In the genomic region with DNA sequence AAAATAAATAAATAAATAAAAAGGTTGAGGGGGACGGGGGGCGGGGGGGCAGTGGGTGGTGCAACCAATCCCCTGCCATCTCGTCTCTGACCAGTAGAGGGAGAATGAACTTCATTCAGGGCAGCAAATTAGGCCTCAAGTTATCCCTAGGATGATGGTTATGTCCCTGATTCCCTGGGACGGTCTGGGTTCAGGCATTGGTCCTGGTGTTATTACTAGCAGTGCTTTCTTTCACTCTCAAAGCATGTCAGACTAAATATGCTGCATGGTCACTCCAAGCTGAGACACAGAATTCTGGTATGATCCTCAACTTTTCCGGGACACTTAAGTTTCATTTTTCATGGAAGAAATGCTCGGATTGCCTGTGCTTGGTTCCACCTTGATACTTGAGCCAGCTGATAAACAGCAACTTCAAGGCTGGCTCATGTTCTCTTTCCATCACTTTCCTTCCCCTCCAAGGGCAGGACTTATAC, we compare ENCODE assay signal across 8 cellular contexts. TPM values are rescaled to one million over a fixed set of nuclear protein-coding genes. Genes with fewer than 3 reads are reported as not detected.
DNase-seq lines count a peak whose midpoint lies in the region; ATAC-seq and TF ChIP-seq lines count a peak whose summit lies in the region.

No MANE protein-coding gene starts in this region.

- no peaks in the 10 kb centered on the region for H3K9me2 ChIP-seq in GM23338 (ENCODE audit: insufficient read depth)

- H3K4me2 ChIP-seq in GM23338, result no peak overlapping the region

- no TSS peak for BruUV-seq in Panc1 (replicated peaks; lab: Mats Ljungman, UMichigan)

- no peaks in the 10 kb centered on the region; the same call in 1 of the 2 replicates for H3K79me2 ChIP-seq in GM23338 (replicated peaks; ENCODE audit: insufficient read depth)

- no peaks in the 10 kb centered on the region for H3K36me3 Mint-ChIP-seq in GM23338 (ENCODE audit: low read depth)
- H3K36me3 Mint-ChIP-seq in activated T-helper 17 cell treated with anti-CD3 and anti-CD28 coated beads, Interleukin-2, amount 50 U/mL, for 72 hours (ENCODE audit: low read depth), result no peaks in the 10 kb centered on the region

- no peak overlapping the region for H3K9ac ChIP-seq in colonic mucosa (ENCODE audit: low read depth in 2 of 2, low read length in 2 of 2)

- H3F3A ChIP-seq in GM23338 (replicated peaks; ENCODE audit: low read depth), result no peaks in the 10 kb centered on the region

- peaks cover 6% of the 10 kb centered on the region for H4K20me1 ChIP-seq in GM23338 (replicated peaks; ENCODE audit: insufficient read depth)

- peaks cover 40% of the 10 kb centered on the region for H3K4me1 Mint-ChIP-seq in GM23338
- H3K4me1 Mint-ChIP-seq in activated T-helper 17 cell treated with anti-CD3 and anti-CD28 coated beads, Interleukin-2, amount 50 U/mL, for 72 hours, result peaks cover 30% of the 10 kb centered on the region

- H3K9me3 ChIP-seq in Panc1 (ENCODE audit: control insufficient read depth, insufficient read depth, low read depth, low read length), result no peaks in the 10 kb centered on the region
- no peaks in the 10 kb centered on the region for H3K9me3 ChIP-seq in colonic mucosa
- no peaks in the 10 kb centered on the region for H3K9me3 ChIP-seq in lower lobe of right lung

- peaks cover 22% of the 10 kb centered on the region for H3K4me1 ChIP-seq in GM23338 (ENCODE audit: insufficient read depth)
- H3K4me1 ChIP-seq in Panc1 (ENCODE audit: control insufficient read depth, insufficient read depth, low read length), result peaks cover 12% of the 10 kb centered on the region
- peaks cover 2% of the 10 kb centered on the region for H3K4me1 ChIP-seq in colonic mucosa
- peaks cover 37% of the 10 kb centered on the region for H3K4me1 ChIP-seq in lower lobe of right lung

- TF ChIP-seq CTCF in BJ (IDR thresholded peaks at IDR 0.05; ENCODE audit: insufficient read depth, low read depth, low read length), result peak; percentile 63
- peak; percentile 39 to 68 for TF ChIP-seq CTCF in GM23338 (conservative IDR thresholded peaks at IDR 0.05; ENCODE audit: low read depth in 2 of 2)
- peak; percentile 85 for TF ChIP-seq CTCF in Panc1 (IDR thresholded peaks at IDR 0.05)
- peak; percentile 68 for TF ChIP-seq CTCF in colonic mucosa (IDR thresholded peaks at IDR 0.05)
- TF ChIP-seq CTCF in lower lobe of right lung (IDR thresholded peaks at IDR 0.05), result peak; percentile 72

- DNase-seq in BJ (ENCODE audit: low read depth), result no peak
- DNase-seq in GM23338 (ENCODE audit: low spot score), result peak; percentile 81
- DNase-seq in Panc1 (ENCODE audit: low read depth, low spot score), result no peak
- peak; percentile 55 for DNase-seq in colonic mucosa
- no peak for DNase-seq in lower lobe of right lung
- no peak for DNase-seq in activated effector memory CD4-positive, alpha-beta T cell treated with anti-CD3 and anti-CD28 coated beads, Interleukin-2, amount 50 U/mL, for 16 hours

- intact Hi-C loops in Panc1 (cut with micrococcal nuclease; ENCODE audit: unreplicated experiment), result no loop called here
- intact Hi-C loops in colonic mucosa (cut with DNase I), result no loop called here
- intact Hi-C loops in lower lobe of right lung (cut with DNase I), result no loop called here

- H3K27ac ChIP-seq in GM23338 (ENCODE audit: low read depth) (no peak overlapping the region), Panc1 (ENCODE audit: low read length) (no peak overlapping the region), colonic mucosa (no peak overlapping the region), lower lobe of right lung (no peak overlapping the region)

- no peaks in the 10 kb centered on the region for H3K9me3 Mint-ChIP-seq in GM23338
- H3K9me3 Mint-ChIP-seq in activated T-helper 17 cell treated with anti-CD3 and anti-CD28 coated beads, Interleukin-2, amount 50 U/mL, for 72 hours, result no peaks in the 10 kb centered on the region

- ATAC-seq in GM23338, result peak; percentile 60
- peak; percentile 65 for ATAC-seq in Panc1
- peak; percentile 42 to 49 for ATAC-seq in lower lobe of right lung
- no peak for ATAC-seq in activated T-helper 17 cell treated with anti-CD3 and anti-CD28 coated beads, Interleukin-2, amount 50 U/mL, for 72 hours (replicated peaks)
- ATAC-seq in HG03439 (IDR thresholded peaks at IDR 0.05; ENCODE audit: unreplicated experiment), result no peak

- no peak overlapping the region for H2AFZ ChIP-seq in GM23338

- POLR2A ChIA-PET in BJ (lab: Charles Lee), result no interaction called here
- POLR2A ChIA-PET in Panc1 (lab: Charles Lee), result no interaction called here

- H3K4me3 Mint-ChIP-seq in GM23338, result no peak overlapping the region
- H3K4me3 Mint-ChIP-seq in activated T-helper 17 cell treated with anti-CD3 and anti-CD28 coated beads, Interleukin-2, amount 50 U/mL, for 72 hours, result no peak overlapping the region

- 0 out of 2 replicates have a peak, but pooled peaks cover 1% of the 10 kb centered on the region for H3K36me3 ChIP-seq in BJ (ENCODE audit: control insufficient read depth, insufficient read depth, low read length)
- no peaks in the 10 kb centered on the region for H3K36me3 ChIP-seq in GM23338 (ENCODE audit: insufficient read depth)
- no peaks in the 10 kb centered on the region for H3K36me3 ChIP-seq in Panc1 (ENCODE audit: control insufficient read depth, insufficient read depth, low read length)
- no peaks in the 10 kb centered on the region for H3K36me3 ChIP-seq in colonic mucosa
- no peaks in the 10 kb centered on the region for H3K36me3 ChIP-seq in lower lobe of right lung

- H3K27ac Mint-ChIP-seq in GM23338, result no peak overlapping the region
- no peak overlapping the region for H3K27ac Mint-ChIP-seq in activated T-helper 17 cell treated with anti-CD3 and anti-CD28 coated beads, Interleukin-2, amount 50 U/mL, for 72 hours

- peaks cover 12% of the 10 kb centered on the region for H3K27me3 Mint-ChIP-seq in GM23338 (ENCODE audit: insufficient read depth, low read depth, poor library complexity)
- H3K27me3 Mint-ChIP-seq in activated T-helper 17 cell treated with anti-CD3 and anti-CD28 coated beads, Interleukin-2, amount 50 U/mL, for 72 hours, result no peaks in the 10 kb centered on the region

- in situ Hi-C loops in Panc1 (cut with HindIII; ENCODE audit: low pct_unique_long_range_greater_than_20kb, low sequenced_read_pairs), result no loop called here

- H3K27me3 ChIP-seq in BJ (ENCODE audit: control insufficient read depth, insufficient read depth, low read length) (no peaks in the 10 kb centered on the region), GM23338 (ENCODE audit: insufficient read depth) (no peaks in the 10 kb centered on the region), Panc1 (ENCODE audit: control insufficient read depth, insufficient read depth, low read length) (no peaks in the 10 kb centered on the region), colonic mucosa (no peaks in the 10 kb centered on the region), lower lobe of right lung (ENCODE audit: low read depth) (no peaks in the 10 kb centered on the region)

- CTCF ChIA-PET in BJ (lab: Yijun Ruan, JAX) (interaction anchor here (0.7 to 3.2 kb wide), 19 partner anchors 11 to 481 kb away, joined by 3 to 22 read pairs (median 4); no protein-coding TSS in a partner anchor), Panc1 (lab: Charles Lee) (interaction anchor here (1.7 kb wide), 1 partner anchor 12 kb away, joined by 5 read pairs; no protein-coding TSS in a partner anchor)

- H3K4me3 ChIP-seq in BJ (ENCODE audit: low read depth, low read length) (no peak overlapping the region), GM23338 (no peak overlapping the region), Panc1 (ENCODE audit: low read depth in 2 of 2, low read length in 2 of 2) (no peak overlapping the region), colonic mucosa (no peak overlapping the region), lower lobe of right lung (no peak overlapping the region)

TF ChIP-seq in GM23338, 12 proteins besides CTCF, POLR2A, EP300 and RAD21:
- TF ChIP-seq POLR2AphosphoS5 (IDR thresholded peaks at IDR 0.05; ENCODE audit: low read depth), result no peak
- TF ChIP-seq, protein P1, sequence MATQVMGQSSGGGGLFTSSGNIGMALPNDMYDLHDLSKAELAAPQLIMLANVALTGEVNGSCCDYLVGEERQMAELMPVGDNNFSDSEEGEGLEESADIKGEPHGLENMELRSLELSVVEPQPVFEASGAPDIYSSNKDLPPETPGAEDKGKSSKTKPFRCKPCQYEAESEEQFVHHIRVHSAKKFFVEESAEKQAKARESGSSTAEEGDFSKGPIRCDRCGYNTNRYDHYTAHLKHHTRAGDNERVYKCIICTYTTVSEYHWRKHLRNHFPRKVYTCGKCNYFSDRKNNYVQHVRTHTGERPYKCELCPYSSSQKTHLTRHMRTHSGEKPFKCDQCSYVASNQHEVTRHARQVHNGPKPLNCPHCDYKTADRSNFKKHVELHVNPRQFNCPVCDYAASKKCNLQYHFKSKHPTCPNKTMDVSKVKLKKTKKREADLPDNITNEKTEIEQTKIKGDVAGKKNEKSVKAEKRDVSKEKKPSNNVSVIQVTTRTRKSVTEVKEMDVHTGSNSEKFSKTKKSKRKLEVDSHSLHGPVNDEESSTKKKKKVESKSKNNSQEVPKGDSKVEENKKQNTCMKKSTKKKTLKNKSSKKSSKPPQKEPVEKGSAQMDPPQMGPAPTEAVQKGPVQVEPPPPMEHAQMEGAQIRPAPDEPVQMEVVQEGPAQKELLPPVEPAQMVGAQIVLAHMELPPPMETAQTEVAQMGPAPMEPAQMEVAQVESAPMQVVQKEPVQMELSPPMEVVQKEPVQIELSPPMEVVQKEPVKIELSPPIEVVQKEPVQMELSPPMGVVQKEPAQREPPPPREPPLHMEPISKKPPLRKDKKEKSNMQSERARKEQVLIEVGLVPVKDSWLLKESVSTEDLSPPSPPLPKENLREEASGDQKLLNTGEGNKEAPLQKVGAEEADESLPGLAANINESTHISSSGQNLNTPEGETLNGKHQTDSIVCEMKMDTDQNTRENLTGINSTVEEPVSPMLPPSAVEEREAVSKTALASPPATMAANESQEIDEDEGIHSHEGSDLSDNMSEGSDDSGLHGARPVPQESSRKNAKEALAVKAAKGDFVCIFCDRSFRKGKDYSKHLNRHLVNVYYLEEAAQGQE (IDR thresholded peaks at IDR 0.05; ENCODE audit: unreplicated experiment), result no peak
TF ChIP-seq in GM23338: peak in this region for 0.

RNA-seq across cellular contexts. Expression of a gene that starts 59.4 kb away (rescaled TPM):
- 95.6 and 107 TPM in 2 replicates for polyA plus RNA-seq in BJ (2011; rRNA removed)
- polyA minus RNA-seq in BJ (2011; rRNA and poly(A)+ RNA removed), result 144 and 206 TPM in 2 replicates
- total RNA-seq in GM23338 (2014; rRNA removed; shearing (Covaris generic)), result 32.7 and 35.7 TPM in 2 replicates
- polyA plus RNA-seq in GM23338 (2016; fragmentation: Nextera tagmentation; extraction: Ambion mirVana), result 31.5 and 37.6 TPM in 2 replicates
- total RNA-seq in Panc1 (2021; ENCODE audit: unreplicated experiment), result 108 TPM
- polyA plus RNA-seq in Panc1 (2012; ENCODE audit: insufficient read length), result 103 TPM
- total RNA-seq in colonic mucosa, result 100 to 1,000 TPM; 106 to 133 TPM
- 89.8 TPM for total RNA-seq in lower lobe of right lung
- total RNA-seq in activated T-helper 17 cell treated with anti-CD3 and anti-CD28 coated beads, Interleukin-2, amount 50 U/mL, for 72 hours, result 10 to 100 TPM; 29.5 to 39.5 TPM

Comparison
In these comparisons a context has a peak if more than half of its experiments do, and no peak if none do; other contexts are left out.
1. DNase-seq: peak in GM23338 (single experiment) and colonic mucosa (single experiment); none in BJ (single experiment), Panc1 (single experiment), lower lobe of right lung (single experiment) and activated effector memory CD4-positive, alpha-beta T cell treated with anti-CD3 and anti-CD28 coated beads, Interleukin-2, amount 50 U/mL, for 16 hours (single experiment).
2. ATAC-seq: peak in GM23338 (single experiment), Panc1 (single experiment) and lower lobe of right lung (2 of 2); none in activated T-helper 17 cell treated with anti-CD3 and anti-CD28 coated beads, Interleukin-2, amount 50 U/mL, for 72 hours (single experiment) and HG03439 (single experiment).
3. Peak in every context shown above with its lines, with median percentiles within 50 percentile points of each other: CTCF ChIP-seq.